Comparison of ENCODE assay signal across 9 cellular contexts in the genomic region with DNA sequence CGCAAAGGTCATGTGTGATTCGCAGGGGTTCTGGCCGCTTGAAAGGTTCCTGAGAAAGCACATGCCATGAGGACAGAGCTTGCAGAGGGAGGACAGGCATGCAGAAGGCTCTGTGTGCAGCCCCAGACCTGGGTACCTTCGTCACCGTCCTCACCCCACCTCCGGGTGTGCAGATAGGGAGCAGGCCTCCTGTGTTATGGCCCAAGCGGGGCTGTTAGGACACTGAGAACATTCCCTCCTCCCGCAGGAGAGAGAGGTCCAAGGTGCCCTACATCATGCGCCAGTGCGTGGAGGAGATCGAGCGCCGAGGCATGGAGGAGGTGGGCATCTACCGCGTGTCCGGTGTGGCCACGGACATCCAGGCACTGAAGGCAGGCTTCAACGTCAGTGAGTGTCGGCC. TPM values are rescaled to one million over a fixed set of nuclear protein-coding genes. Genes with fewer than 3 reads are reported as not detected.
A peak's percentile ranks its signal among the peaks of the same experiment; 100 is the strongest.
DNase-seq lines count a peak whose midpoint lies in the region; TF ChIP-seq lines count a peak whose summit lies in the region.
"Not testable (repeated sequence)": the region's sequence is repeated elsewhere in the genome, so short reads cannot be mapped to it uniquely, and the experiment has no call there.
"Had no signal": no experiment of that assay in that cellular context is flagged by ENCODE, and none has a peak within 500 bp of the region (broad histone marks: within the 10 kb centered on the region; RNA-seq: fewer than 3 reads in every experiment).

No MANE protein-coding gene starts in this region.

- peak overlapping the region in 1 of 2 experiments; percentile 95 for H3K14ac ChIP-seq in mesenchymal stem cell (ENCODE audit: low read length in 2 of 2)

- not testable (repeated sequence) for H3K27ac ChIP-seq in BLaER1; mesenchymal stem cell (ENCODE audit: low read length, poor library complexity, severe bottlenecking); spleen
- H3K27ac ChIP-seq in cardiac muscle cell = peak overlapping the region; percentile 50

- TF ChIP-seq CTCF in cardiac muscle cell (IDR thresholded peaks at IDR 0.05; ENCODE audit: low read depth, low read length); spleen (IDR thresholded peaks at IDR 0.05 in 8 of 11, conservative IDR thresholded peaks at IDR 0.05 in 3 of 11): not testable (repeated sequence)

- not testable (repeated sequence) for H3K79me1 ChIP-seq in mesenchymal stem cell (replicated peaks; ENCODE audit: low read length, poor library complexity, severe bottlenecking)

- not testable (repeated sequence) for TF ChIP-seq POLR2A in spleen (IDR thresholded peaks at IDR 0.05)

- peak overlapping the region in 1 of 2 experiments; percentile 96 for H2BK12ac ChIP-seq in mesenchymal stem cell (ENCODE audit: low read length in 2 of 2)

- not testable (repeated sequence) for H3K27me3 ChIP-seq in BLaER1; cardiac muscle cell; mesenchymal stem cell (ENCODE audit: control insufficient read depth in 1 of 2, insufficient read depth in 1 of 2, low read length in 2 of 2); spleen (replicated peaks in 1 of 7)

- H2BK5ac ChIP-seq in mesenchymal stem cell (ENCODE audit: low read depth, low read length, poor library complexity, severe bottlenecking) = not testable (repeated sequence)

- H3K9ac ChIP-seq in BLaER1; mesenchymal stem cell (ENCODE audit: low read length): not testable (repeated sequence)

- peak overlapping the region; percentile 24 to 83 for H3K18ac ChIP-seq in mesenchymal stem cell (ENCODE audit: low read depth in 1 of 2, low read length in 2 of 2)

- H3K9me3 ChIP-seq in BLaER1; cardiac muscle cell (ENCODE audit: low read depth); mesenchymal stem cell (ENCODE audit: control insufficient read depth, low read length); spleen: not testable (repeated sequence)

- H4K8ac ChIP-seq in mesenchymal stem cell (ENCODE audit: low read length) = peak overlapping the region; percentile 80

- H2BK120ac ChIP-seq in mesenchymal stem cell (ENCODE audit: low read depth, low read length) = not testable (repeated sequence)

- H4K91ac ChIP-seq in mesenchymal stem cell (ENCODE audit: low read length) = peak overlapping the region; percentile 34

- peak overlapping the region; percentile 19; the same call in 1 of the 2 replicates for H3K4me2 ChIP-seq in BLaER1
- H3K4me2 ChIP-seq in mesenchymal stem cell (ENCODE audit: low read length, poor library complexity, severe bottlenecking) = not testable (repeated sequence)

- peak overlapping the region in 1 of 2 experiments; percentile 61 for H3K4ac ChIP-seq in mesenchymal stem cell (ENCODE audit: low read depth in 1 of 2, low read length in 2 of 2)

- H2AK5ac ChIP-seq in mesenchymal stem cell (ENCODE audit: low read length, severe bottlenecking) = not testable (repeated sequence)

- not testable (repeated sequence) for H3K23ac ChIP-seq in mesenchymal stem cell (ENCODE audit: low read length in 2 of 2)

- not testable (repeated sequence) for H2AFZ ChIP-seq in mesenchymal stem cell (ENCODE audit: low read depth, low read length)

- H2BK15ac ChIP-seq in mesenchymal stem cell (ENCODE audit: low read depth, poor library complexity, severe bottlenecking) = not testable (repeated sequence)

- peaks cover 27% of the 10 kb centered on the region for H3K4me1 ChIP-seq in BLaER1
- H3K4me1 ChIP-seq in cardiac muscle cell (ENCODE audit: low read depth); mesenchymal stem cell (ENCODE audit: control insufficient read depth, insufficient read depth, low read depth, low read length): not testable (repeated sequence)
- H3K4me1 ChIP-seq in spleen = peaks cover 0 to 14% (median 0%) of the 10 kb centered on the region in 6 donors

- not testable (repeated sequence) for H3K4me3 ChIP-seq in BLaER1; cardiac muscle cell; mesenchymal stem cell (ENCODE audit: insufficient read depth in 1 of 2, low read depth in 1 of 2, low read length in 2 of 2); spleen

- not testable (repeated sequence) for H3K36me3 ChIP-seq in BLaER1; cardiac muscle cell; mesenchymal stem cell (ENCODE audit: control insufficient read depth in 1 of 2, insufficient read depth in 2 of 2, low read depth in 1 of 2, low read length in 2 of 2); spleen

- 43% methylated on average over 5 of the region's 19 CpGs for WGBS in mesenchymal stem cell
- 87 to 99% (median 94%) methylated on average over 7 to 19 of the region's 19 CpGs for WGBS in spleen, 5 donors

- intact Hi-C loops in posterior vena cava (cut with DNase I); spleen (cut with DNase I; ENCODE audit: low total_unique reads): not testable (repeated sequence)

- not testable (repeated sequence) for DNase-seq in cardiac muscle cell (ENCODE audit: low read depth in 1 of 2, low spot score in 1 of 2); mesenchymal stem cell
- peak; percentile 38 for DNase-seq in posterior vena cava (ENCODE audit: low spot score)
- peak; percentile 53 for DNase-seq in spleen

- not testable (repeated sequence) for H4K20me1 ChIP-seq in BLaER1

RNA-seq across cellular contexts. Expression of a gene that starts 43.8 kb away (rescaled TPM):
- total RNA-seq in cardiac muscle cell (12.0 and 20.4 TPM in 2 replicates), posterior vena cava (1 to 10 TPM; 5.1 to 6.3 TPM), spleen (10 to 100 TPM; 11.3 to 22.9 (median 18.4) TPM)
- polyA plus RNA-seq in cardiac muscle cell (17.2 and 24.1 TPM in 2 replicates), spleen (10 to 100 TPM; 10.9 to 27.2 (median 15.1) TPM)
- polyA plus RNA-seq in mesenchymal stem cell (2013, experiment 1 of 2) = 40.8 TPM
- 40.0 TPM for polyA plus RNA-seq in mesenchymal stem cell (2013, experiment 2 of 2)

RNA-seq across cellular contexts. Expression of a gene that starts 53.9 kb away (rescaled TPM):
- total RNA-seq in cardiac muscle cell (33.0 and 42.4 TPM in 2 replicates), posterior vena cava (1 to 10 TPM; 6.6 to 9.3 TPM), spleen (1 to 10 TPM; 2.9 to 6.6 (median 5.3) TPM)
- polyA plus RNA-seq in cardiac muscle cell (48.4 and 58.5 TPM in 2 replicates), spleen (1 to 10 TPM; 3.4 to 6.7 (median 6.4) TPM)
- 6.3 TPM for polyA plus RNA-seq in mesenchymal stem cell (2013, experiment 1 of 2)
- 6.0 TPM for polyA plus RNA-seq in mesenchymal stem cell (2013, experiment 2 of 2)
- total RNA-seq: CD4-positive, alpha-beta T cell; CD4-positive, CD25-positive, alpha-beta regulatory T cell; CD8-positive, alpha-beta T cell had no signal
- polyA plus RNA-seq: CD8-positive, alpha-beta memory T cell had no signal
